Comparison of ENCODE assay signal across 35 cellular contexts in genomic region chr5:103295424-103295823, GRCh38.
"Had no signal": no experiment of that assay in that cellular context is flagged by ENCODE, and none has a peak within 500 bp of the region (broad histone marks: within the 10 kb centered on the region; RNA-seq: fewer than 3 reads in every experiment).

No MANE protein-coding gene starts in this region.

- H3K27ac ChIP-seq: KMS-11 had no signal

- H3K4me3 ChIP-seq: MG63 had no signal

- H3K27me3 ChIP-seq: MG63 had no signal

- DNase-seq: Karpas-422, Kasumi-1, KG1, MG63, MM.1S, MV-4-11, NCI-H1048, NCI-H1092, NCI-H1092 treated with DMSO at 0.1 percent for 48 hours, NCI-H1105, NCI-H1417, NCI-H1417 treated with DMSO at 0.1 percent for 48 hours, NCI-H1436, NCI-H1436 treated with DMSO at 0.1 percent for 48 hours, NCI-H146, NCI-H1694, NCI-H1694 treated with DMSO at 0.1 percent for 48 hours, NCI-H187, NCI-H187 treated with DMSO at 0.1 percent for 48 hours, NCI-H1930, NCI-H2029, NCI-H2029 treated with DMSO at 0.1 percent for 48 hours, NCI-H2081, NCI-H2081 treated with DMSO at 0.1 percent for 48 hours, NCI-H2107, NCI-H2171, NCI-H2171 treated with DMSO at 0.1 percent for 48 hours, NCI-H2227 treated with DMSO at 0.1 percent for 48 hours, NCI-H226, NCI-H345, NCI-H446, NCI-H446 treated with DMSO at 0.1 percent for 48 hours, NCI-H510A, NCI-H510A treated with DMSO at 0.1 percent for 48 hours had no signal
